Comparison of ENCODE assay signal across 7 cellular contexts in genomic region chr6:112296122-112296521, GRCh38.
DNase-seq lines count a peak whose midpoint lies in the region; ATAC-seq and TF ChIP-seq lines count a peak whose summit lies in the region.

No MANE protein-coding gene starts in this region.

- peak; percentile 50 for ATAC-seq in HG02623 (IDR thresholded peaks at IDR 0.05; ENCODE audit: unreplicated experiment)

- TF ChIP-seq CTCF in GM13977 (IDR thresholded peaks at IDR 0.05; ENCODE audit: extremely low read depth, insufficient read depth, missing control alignments), result peak; percentile 45

- DNase-seq in GM13977 (ENCODE audit: low spot score) (no peak), SW480 (ENCODE audit: low spot score) (peak; percentile 39), iPS-NIHi7 (ENCODE audit: extremely low spot score) (peak; percentile 78), NCI-H2107 (lab: John Stamatoyannopoulos, UW) (no peak), NCI-H446 (lab: John Stamatoyannopoulos, UW) (no peak), NCI-H2227 treated with DMSO at 0.1 percent for 48 hours (lab: John Stamatoyannopoulos, UW) (no peak)

- in situ Hi-C loops in GM13977 (cut with MboI; ENCODE audit: low pct_unique_long_range_greater_than_20kb, low sequenced_read_pairs, unreplicated experiment), result no loop called here

Comparison
In these comparisons a context has a peak if more than half of its experiments do, and no peak if none do; other contexts are left out.
1. DNase-seq: peak in SW480 (single experiment) and iPS-NIHi7 (single experiment); none in GM13977 (single experiment), NCI-H2107 (single experiment), NCI-H446 (0 of 2) and NCI-H2227 treated with DMSO at 0.1 percent for 48 hours (single experiment).